1 cellular context compared by ENCODE assay signal in the genomic region with DNA sequence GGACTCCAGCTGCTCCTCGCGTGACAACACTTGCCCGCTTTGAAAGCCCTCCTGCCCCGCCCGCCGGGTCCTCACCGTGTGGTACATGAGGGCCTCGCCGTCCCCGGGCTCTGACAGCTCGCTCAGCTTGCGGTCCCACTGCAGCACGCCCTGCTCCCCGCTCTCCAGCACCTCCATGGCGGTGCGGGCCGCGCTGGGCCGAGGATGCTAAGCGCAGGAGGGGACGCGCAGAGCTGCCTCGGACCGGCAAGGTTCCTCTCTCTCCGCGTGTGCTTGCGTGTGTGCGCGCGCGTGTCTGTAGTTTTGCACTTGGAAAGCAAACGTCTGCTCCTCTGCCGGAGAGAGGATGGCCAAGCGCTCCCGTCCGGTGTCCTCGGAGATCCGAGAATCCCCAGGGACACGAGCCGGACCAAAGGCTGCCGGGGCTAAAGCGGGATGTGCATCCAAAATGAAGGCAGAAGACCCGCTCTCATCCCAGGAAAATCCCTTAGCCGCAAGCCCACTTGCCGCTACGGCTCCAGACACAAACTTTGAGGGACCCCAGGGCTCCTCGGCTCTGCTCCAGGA.
TF ChIP-seq lines count a peak whose summit lies in the region.

A gene with protein sequence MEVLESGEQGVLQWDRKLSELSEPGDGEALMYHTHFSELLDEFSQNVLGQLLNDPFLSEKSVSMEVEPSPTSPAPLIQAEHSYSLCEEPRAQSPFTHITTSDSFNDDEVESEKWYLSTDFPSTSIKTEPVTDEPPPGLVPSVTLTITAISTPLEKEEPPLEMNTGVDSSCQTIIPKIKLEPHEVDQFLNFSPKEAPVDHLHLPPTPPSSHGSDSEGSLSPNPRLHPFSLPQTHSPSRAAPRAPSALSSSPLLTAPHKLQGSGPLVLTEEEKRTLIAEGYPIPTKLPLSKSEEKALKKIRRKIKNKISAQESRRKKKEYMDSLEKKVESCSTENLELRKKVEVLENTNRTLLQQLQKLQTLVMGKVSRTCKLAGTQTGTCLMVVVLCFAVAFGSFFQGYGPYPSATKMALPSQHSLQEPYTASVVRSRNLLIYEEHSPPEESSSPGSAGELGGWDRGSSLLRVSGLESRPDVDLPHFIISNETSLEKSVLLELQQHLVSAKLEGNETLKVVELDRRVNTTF (minus strand): TSS at position 558 of the 567 bp plus-strand sequence. CDS start 381 bp downstream, at position 177.

TF ChIP-seq in HEK293, 187 proteins besides CTCF, POLR2A, EP300 and RAD21 (continued from another document):
- TF ChIP-seq, protein P1, sequence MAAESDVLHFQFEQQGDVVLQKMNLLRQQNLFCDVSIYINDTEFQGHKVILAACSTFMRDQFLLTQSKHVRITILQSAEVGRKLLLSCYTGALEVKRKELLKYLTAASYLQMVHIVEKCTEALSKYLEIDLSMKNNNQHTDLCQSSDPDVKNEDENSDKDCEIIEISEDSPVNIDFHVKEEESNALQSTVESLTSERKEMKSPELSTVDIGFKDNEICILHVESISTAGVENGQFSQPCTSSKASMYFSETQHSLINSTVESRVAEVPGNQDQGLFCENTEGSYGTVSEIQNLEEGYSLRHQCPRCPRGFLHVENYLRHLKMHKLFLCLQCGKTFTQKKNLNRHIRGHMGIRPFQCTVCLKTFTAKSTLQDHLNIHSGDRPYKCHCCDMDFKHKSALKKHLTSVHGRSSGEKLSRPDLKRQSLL (tag by site-specific recombination; IDR thresholded peaks at IDR 0.05) = peak; percentile 28; the same call in 1 of the 2 replicates
- TF ChIP-seq ZNF121 (tag by site-specific recombination; IDR thresholded peaks at IDR 0.05) = peak; percentile 38; the same call in 1 of the 2 replicates
- TF ChIP-seq TCF7L2 (IDR thresholded peaks at IDR 0.05; ENCODE audit: borderline replicate concordance, low read depth, low read length) = 0 out of 2 replicates have a peak, but pooled peaks have one; percentile 31
- no peak; the same call in 1 of the 2 replicates for TF ChIP-seq FEZF1 (tag by site-specific recombination; IDR thresholded peaks at IDR 0.05)
- peak; percentile 99 for TF ChIP-seq ZBTB20 (tag by site-specific recombination; IDR thresholded peaks at IDR 0.05)
- TF ChIP-seq, protein P2, sequence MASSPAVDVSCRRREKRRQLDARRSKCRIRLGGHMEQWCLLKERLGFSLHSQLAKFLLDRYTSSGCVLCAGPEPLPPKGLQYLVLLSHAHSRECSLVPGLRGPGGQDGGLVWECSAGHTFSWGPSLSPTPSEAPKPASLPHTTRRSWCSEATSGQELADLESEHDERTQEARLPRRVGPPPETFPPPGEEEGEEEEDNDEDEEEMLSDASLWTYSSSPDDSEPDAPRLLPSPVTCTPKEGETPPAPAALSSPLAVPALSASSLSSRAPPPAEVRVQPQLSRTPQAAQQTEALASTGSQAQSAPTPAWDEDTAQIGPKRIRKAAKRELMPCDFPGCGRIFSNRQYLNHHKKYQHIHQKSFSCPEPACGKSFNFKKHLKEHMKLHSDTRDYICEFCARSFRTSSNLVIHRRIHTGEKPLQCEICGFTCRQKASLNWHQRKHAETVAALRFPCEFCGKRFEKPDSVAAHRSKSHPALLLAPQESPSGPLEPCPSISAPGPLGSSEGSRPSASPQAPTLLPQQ (tag by site-specific recombination; IDR thresholded peaks at IDR 0.05) = peak; percentile 87
- no peak for TF ChIP-seq ZNF571 (tag by site-specific recombination; IDR thresholded peaks at IDR 0.05)
- peak; percentile 93 for TF ChIP-seq ZBTB48 (tag by site-specific recombination; IDR thresholded peaks at IDR 0.05)
